27 cellular contexts compared by ENCODE assay signal in the genomic region with DNA sequence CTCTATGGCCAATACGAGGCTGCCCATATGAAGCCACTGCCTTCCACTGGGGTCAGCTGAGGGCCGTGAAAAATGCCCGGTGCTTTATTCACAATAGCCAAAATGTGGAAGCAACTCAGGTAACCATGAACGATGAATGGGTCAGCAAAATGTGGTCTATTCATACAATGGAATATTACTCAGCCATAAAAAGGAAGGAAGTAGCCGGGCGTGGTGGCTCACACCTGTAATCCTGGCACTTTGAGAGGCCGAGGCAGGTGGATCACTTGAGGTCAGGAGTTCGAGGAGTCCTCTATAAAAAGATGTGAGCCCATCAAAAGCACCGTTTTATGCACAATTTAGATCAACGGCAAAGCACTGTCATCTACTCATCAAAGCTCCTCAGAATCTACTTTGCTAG.
"Had no signal": no experiment of that assay in that cellular context is flagged by ENCODE, and none has a peak within 500 bp of the region (broad histone marks: within the 10 kb centered on the region; RNA-seq: fewer than 3 reads in every experiment).

No MANE protein-coding gene starts in this region.

- DNase-seq: natural killer cell; nucleus accumbens; pancreas; retina; sigmoid colon; small intestine; stimulated activated CD4-positive, alpha-beta T cell treated with anti-CD3 and anti-CD28 coated beads, Interleukin-15, amount 100 ng/mL, for 24 hours; stimulated activated CD4-positive, alpha-beta T cell treated with anti-CD3 and anti-CD28 coated beads, Interleukin-2, amount 100 ng/mL, for 24 hours; stimulated activated CD4-positive, alpha-beta T cell treated with anti-CD3 and anti-CD28 coated beads, Interleukin-2, amount 100 ng/mL, for 48 hours; stimulated activated CD4-positive, alpha-beta T cell treated with anti-CD3 and anti-CD28 coated beads, Interleukin-4, amount 100 ng/mL, for 24 hours; stimulated activated naive B cell treated with anti-CD40 and anti-IgM and Interleukin-4, amounts not matched to agents 10 μg/mL and 1 μg/mL and 100 μg/mL, for 72 hours; stimulated activated naive CD4-positive, alpha-beta T cell treated with Interleukin-2 at 50 U/mL for 16 hours; stomach; thyroid gland; trophoblast cell; upper lobe of left lung had no signal

- H3K27ac ChIP-seq: neutrophil, pancreas, prostate gland, right atrium auricular region, right lobe of liver, sigmoid colon, stomach, thoracic aorta, thyroid gland, tibial nerve, upper lobe of left lung, vagina had no signal

- H3K9me3 Mint-ChIP-seq: natural killer cell; nephron; stimulated activated effector memory CD8-positive, alpha-beta T cell treated with anti-CD3 and anti-CD28 coated beads, Interleukin-12 subunit alpha, Interleukin-12 subunit beta, amount 100 ng/mL, for 72 hours; stimulated activated naive CD8-positive, alpha-beta T cell treated with anti-CD3 and anti-CD28 coated beads, Interleukin-15, Interleukin-2, amounts not matched to agents 100 ng/mL and 50 ng/mL, for 24 hours had no signal

- H3K36me3 Mint-ChIP-seq: natural killer cell had no signal

- H3K27ac Mint-ChIP-seq: natural killer cell; nephron; stimulated activated effector memory CD8-positive, alpha-beta T cell treated with anti-CD3 and anti-CD28 coated beads, Interleukin-12 subunit alpha, Interleukin-12 subunit beta, amount 100 ng/mL, for 72 hours; stimulated activated naive B cell treated with anti-CD40 and anti-IgM and Interleukin-4, amounts not matched to agents 10 μg/mL and 1 μg/mL and 100 μg/mL, for 72 hours; stimulated activated naive CD8-positive, alpha-beta T cell treated with anti-CD3 and anti-CD28 coated beads, Interleukin-15, Interleukin-2, amounts not matched to agents 100 ng/mL and 50 ng/mL, for 24 hours had no signal

- H3K36me3 ChIP-seq: prostate gland had no signal

- H3K4me3 ChIP-seq: pancreas, prostate gland, right atrium auricular region, right lobe of liver, sigmoid colon, stomach, thoracic aorta, thyroid gland, tibial nerve, upper lobe of left lung, vagina had no signal

- FAIRE-seq: pancreas, small intestine, urothelium cell line had no signal

- H3K27me3 Mint-ChIP-seq: stimulated activated naive B cell treated with anti-CD40 and anti-IgM and Interleukin-4, amounts not matched to agents 10 μg/mL and 1 μg/mL and 100 μg/mL, for 72 hours; stimulated activated naive CD8-positive, alpha-beta T cell treated with anti-CD3 and anti-CD28 coated beads, Interleukin-15, Interleukin-2, amounts not matched to agents 100 ng/mL and 50 ng/mL, for 24 hours had no signal

- H3K9me3 ChIP-seq: neutrophil, pancreas, prostate gland, right atrium auricular region, right lobe of liver, sigmoid colon, stomach, thoracic aorta, thyroid gland, tibial nerve, upper lobe of left lung, vagina had no signal

- ATAC-seq: natural killer cell; pancreas; right lobe of liver; stimulated activated effector memory CD8-positive, alpha-beta T cell treated with anti-CD3 and anti-CD28 coated beads, Interleukin-12 subunit alpha, Interleukin-12 subunit beta, amount 100 ng/mL, for 72 hours; stimulated activated naive B cell treated with anti-CD40 and anti-IgM and Interleukin-4, amounts not matched to agents 10 μg/mL and 1 μg/mL and 100 μg/mL, for 72 hours had no signal

- H3K4me3 Mint-ChIP-seq: natural killer cell; stimulated activated effector memory CD8-positive, alpha-beta T cell treated with anti-CD3 and anti-CD28 coated beads, Interleukin-12 subunit alpha, Interleukin-12 subunit beta, amount 100 ng/mL, for 72 hours; stimulated activated naive B cell treated with anti-CD40 and anti-IgM and Interleukin-4, amounts not matched to agents 10 μg/mL and 1 μg/mL and 100 μg/mL, for 72 hours; stimulated activated naive CD8-positive, alpha-beta T cell treated with anti-CD3 and anti-CD28 coated beads, Interleukin-15, Interleukin-2, amounts not matched to agents 100 ng/mL and 50 ng/mL, for 24 hours had no signal

- H3K27me3 ChIP-seq: neutrophil, pancreas, right atrium auricular region, right lobe of liver, sigmoid colon, stomach, thyroid gland, tibial nerve, upper lobe of left lung, vagina had no signal
